Comparison of ENCODE assay signal across 1 cellular context in genomic region chr19:4906963-4907362, GRCh38.
TF ChIP-seq lines count a peak whose summit lies in the region.

No MANE protein-coding gene starts in this region.

TF ChIP-seq in IMR-90, 13 proteins besides CTCF, POLR2A, EP300 and RAD21 (continued from another document):
- TF ChIP-seq ELK1 (IDR thresholded peaks at IDR 0.05; ENCODE audit: borderline replicate concordance, low read depth, low read length) (no peak), USF2 (IDR thresholded peaks at IDR 0.05; ENCODE audit: low read depth, low read length) (no peak), FOS (IDR thresholded peaks at IDR 0.05; ENCODE audit: low read depth, low read length) (no peak)
